Comparison of ENCODE assay signal across 9 cellular contexts in genomic region chr20:57747889-57748456, GRCh38. TPM values are rescaled to one million over a fixed set of nuclear protein-coding genes. Genes with fewer than 3 reads are reported as not detected.
DNase-seq lines count a peak whose midpoint lies in the region; ATAC-seq, FAIRE-seq and TF ChIP-seq lines count a peak whose summit lies in the region.
"Had no signal": no experiment of that assay in that cellular context is flagged by ENCODE, and none has a peak within 500 bp of the region (broad histone marks: within the 10 kb centered on the region; RNA-seq: fewer than 3 reads in every experiment).

No MANE protein-coding gene starts in this region.

- no peak overlapping the region for H3K27ac Mint-ChIP-seq in activated naive CD8-positive, alpha-beta T cell
- no peak overlapping the region for H3K27ac Mint-ChIP-seq in activated naive CD8-positive, alpha-beta T cell treated with anti-CD3 and anti-CD28 coated beads for 36 hours

- H3K18ac ChIP-seq in mesendoderm (ENCODE audit: low read length) = no peak overlapping the region

- intact Hi-C loops in esophagus squamous epithelium (cut with DNase I) (loop anchor here (2.0 kb wide), 1 partner anchor 89 kb away; no protein-coding TSS in a partner anchor), pancreas (cut with DNase I) (no loop called here)

- no peak overlapping the region for H4K8ac ChIP-seq in mesendoderm (ENCODE audit: low read depth, low read length)

- H3K56ac ChIP-seq in mesendoderm (ENCODE audit: low read length) = no peak overlapping the region

- H3K9ac ChIP-seq in mesendoderm (ENCODE audit: low read length) = no peak overlapping the region

- H3K36me3 ChIP-seq in esophagus squamous epithelium (no peaks in the 10 kb centered on the region), pancreas (no peaks in the 10 kb centered on the region), mesendoderm (ENCODE audit: control insufficient read depth, insufficient read depth, low read length) (no peaks in the 10 kb centered on the region)

- no peak overlapping the region for H2BK5ac ChIP-seq in mesendoderm (ENCODE audit: low read length)

- TF ChIP-seq POLR2A in esophagus squamous epithelium (IDR thresholded peaks at IDR 0.05) = no peak

- H3K4ac ChIP-seq in mesendoderm (ENCODE audit: low read depth, low read length) = no peak overlapping the region

- TF ChIP-seq CTCF in esophagus squamous epithelium (IDR thresholded peaks at IDR 0.05) = no peak
- no peak for TF ChIP-seq CTCF in pancreas (IDR thresholded peaks at IDR 0.05)

- no peak overlapping the region for H2AK5ac ChIP-seq in mesendoderm (ENCODE audit: low read length)

- no peak overlapping the region for H3K4me2 ChIP-seq in mesendoderm (ENCODE audit: low read length)

- H3K4me3 ChIP-seq in esophagus squamous epithelium (peak overlapping the region in 2 of 4 donors; percentile 32 to 63), pancreas (no peak overlapping the region), mesendoderm (ENCODE audit: low read length) (no peak overlapping the region)

- no peak for DNase-seq in activated naive CD8-positive, alpha-beta T cell treated with anti-CD3 and anti-CD28 coated beads for 36 hours
- DNase-seq in esophagus squamous epithelium (lab: John Stamatoyannopoulos, UW) (no peak), pancreas (peak in 1 of 6 donors; percentile 57), mesendoderm (no peak), NCI-H748 treated with DMSO at 0.1 percent for 48 hours (lab: John Stamatoyannopoulos, UW) (no peak)

- no peaks in the 10 kb centered on the region for H3K9me3 Mint-ChIP-seq in activated naive CD8-positive, alpha-beta T cell (ENCODE audit: low read depth)
- no peaks in the 10 kb centered on the region for H3K9me3 Mint-ChIP-seq in activated naive CD8-positive, alpha-beta T cell treated with anti-CD3 and anti-CD28 coated beads for 36 hours
- H3K9me3 Mint-ChIP-seq: activated T-helper 1 cell treated with anti-CD3 and anti-CD28 coated beads, Interleukin-12 subunit alpha, Interleukin-12 subunit beta, Interleukin-2, Interleukin-4 antibody, amounts not matched to agents 30 ng/mL and 10 ng/mL and 1 ng/mL, durations not matched to agents 14 hours and 24 hours and 36 hours had no signal

- H3K79me2 ChIP-seq in mesendoderm (ENCODE audit: control insufficient read depth, insufficient read depth, low read length) = no peaks in the 10 kb centered on the region

- WGBS in esophagus squamous epithelium, 2 donors = 19 to 46% methylated on average over 11 to 17 of the region's 18 CpGs
- 42 to 56% methylated on average over 18 of the region's 18 CpGs for WGBS in pancreas, 2 donors
- no CpG with 5 or more reads among the region's 18 CpGs for WGBS in mesendoderm (ENCODE audit: extremely low coverage, insufficient coverage, low lambda C conversion rate)

- peak in 3 of 4 donors; percentile 4 to 20 (median 5) for ATAC-seq in pancreas
- ATAC-seq in GM21390 (IDR thresholded peaks at IDR 0.05; ENCODE audit: unreplicated experiment) = no peak
- ATAC-seq in HG03139 (IDR thresholded peaks at IDR 0.05; ENCODE audit: unreplicated experiment) = no peak

- peaks cover 16 to 32% (median 18%) of the 10 kb centered on the region in 3 donors for H3K4me1 ChIP-seq in esophagus squamous epithelium
- H3K4me1 ChIP-seq in pancreas = peaks cover 0 to 15% (median 10%) of the 10 kb centered on the region in 3 donors
- no peaks in the 10 kb centered on the region for H3K4me1 ChIP-seq in mesendoderm (ENCODE audit: control insufficient read depth, low read depth, low read length)

- peaks cover 0 to 24% (median 0%) of the 10 kb centered on the region in 4 donors for H3K27me3 ChIP-seq in esophagus squamous epithelium
- no peaks in the 10 kb centered on the region for H3K27me3 ChIP-seq in pancreas
- no peaks in the 10 kb centered on the region for H3K27me3 ChIP-seq in mesendoderm (ENCODE audit: insufficient read depth, low read length, poor library complexity)

- H3K36me3 Mint-ChIP-seq in activated naive CD8-positive, alpha-beta T cell = peaks cover 1% of the 10 kb centered on the region
- no peaks in the 10 kb centered on the region for H3K36me3 Mint-ChIP-seq in activated naive CD8-positive, alpha-beta T cell treated with anti-CD3 and anti-CD28 coated beads for 36 hours

- no peak overlapping the region for H3K23ac ChIP-seq in mesendoderm (ENCODE audit: low read length)

- peaks cover 7% of the 10 kb centered on the region for H3K27me3 Mint-ChIP-seq in activated naive CD8-positive, alpha-beta T cell
- H3K27me3 Mint-ChIP-seq in activated naive CD8-positive, alpha-beta T cell treated with anti-CD3 and anti-CD28 coated beads for 36 hours = peaks cover 34% of the 10 kb centered on the region

- FAIRE-seq in pancreas (lab: Jason Lieb, UNC) = no peak

- H3K4me3 Mint-ChIP-seq in activated naive CD8-positive, alpha-beta T cell = peak overlapping the region; percentile 76
- H3K4me3 Mint-ChIP-seq in activated naive CD8-positive, alpha-beta T cell treated with anti-CD3 and anti-CD28 coated beads for 36 hours = no peak overlapping the region
- H3K4me3 Mint-ChIP-seq: activated T-helper 1 cell treated with anti-CD3 and anti-CD28 coated beads, Interleukin-12 subunit alpha, Interleukin-12 subunit beta, Interleukin-2, Interleukin-4 antibody, amounts not matched to agents 30 ng/mL and 10 ng/mL and 1 ng/mL, durations not matched to agents 14 hours and 24 hours and 36 hours had no signal

- H3K9me3 ChIP-seq in esophagus squamous epithelium (no peaks in the 10 kb centered on the region), pancreas (no peaks in the 10 kb centered on the region)

- H4K5ac ChIP-seq in mesendoderm (ENCODE audit: low read length) = no peak overlapping the region

- H2BK15ac ChIP-seq in mesendoderm (replicated peaks; ENCODE audit: low read depth) = no peak overlapping the region

- peak overlapping the region in 3 of 4 donors; percentile 14 to 69 (median 51) for H3K27ac ChIP-seq in esophagus squamous epithelium
- H3K27ac ChIP-seq in pancreas = peak overlapping the region in 2 of 4 donors; percentile 60 to 71
- no peak overlapping the region for H3K27ac ChIP-seq in mesendoderm (ENCODE audit: low read depth, low read length)

- no peak overlapping the region for H2BK120ac ChIP-seq in mesendoderm (ENCODE audit: low read depth, low read length)

- H3K79me1 ChIP-seq in mesendoderm (ENCODE audit: low read length) = no peaks in the 10 kb centered on the region

- peaks cover 13% of the 10 kb centered on the region for H3K4me1 Mint-ChIP-seq in activated naive CD8-positive, alpha-beta T cell (ENCODE audit: low read depth)
- H3K4me1 Mint-ChIP-seq in activated naive CD8-positive, alpha-beta T cell treated with anti-CD3 and anti-CD28 coated beads for 36 hours = peaks cover 15% of the 10 kb centered on the region

RNA-seq across cellular contexts. Expression of gene PMEPA1, which starts 38.2 kb away (rescaled TPM):
- 1 to 10 TPM; 1.0 to 1.7 TPM for total RNA-seq in activated naive CD8-positive, alpha-beta T cell treated with anti-CD3 and anti-CD28 coated beads for 36 hours
- total RNA-seq in esophagus squamous epithelium (1 to 10 TPM in 3 of 4 donors, under 1 TPM in 1; 0.95 to 4.6 (median 2.6) TPM), pancreas (10 to 100 TPM; 24.8 to 98.2 (median 33.6) TPM)
- polyA plus RNA-seq in pancreas = 10 to 100 TPM; 28.4 to 45.5 TPM
- polyA plus RNA-seq in mesendoderm (2013, experiment 1 of 2) = 52.6 TPM
- 52.5 TPM for polyA plus RNA-seq in mesendoderm (2013, experiment 2 of 2)

Comparison
In these comparisons a context has a peak if more than half of its experiments do, and no peak if none do; other contexts are left out.
1. ATAC-seq: peak in pancreas (3 of 4); none in GM21390 (single experiment) and HG03139 (single experiment).
2. RNA of gene PMEPA1, which starts 38.2 kb away (total RNA-seq): 24.8 to 98.2 TPM in pancreas; 0.95 to 4.6 TPM in esophagus squamous epithelium and 1.0 to 1.7 TPM in activated naive CD8-positive, alpha-beta T cell treated with anti-CD3 and anti-CD28 coated beads for 36 hours; every median in the first group is over 4 times any median in the second.